In the genomic region with DNA sequence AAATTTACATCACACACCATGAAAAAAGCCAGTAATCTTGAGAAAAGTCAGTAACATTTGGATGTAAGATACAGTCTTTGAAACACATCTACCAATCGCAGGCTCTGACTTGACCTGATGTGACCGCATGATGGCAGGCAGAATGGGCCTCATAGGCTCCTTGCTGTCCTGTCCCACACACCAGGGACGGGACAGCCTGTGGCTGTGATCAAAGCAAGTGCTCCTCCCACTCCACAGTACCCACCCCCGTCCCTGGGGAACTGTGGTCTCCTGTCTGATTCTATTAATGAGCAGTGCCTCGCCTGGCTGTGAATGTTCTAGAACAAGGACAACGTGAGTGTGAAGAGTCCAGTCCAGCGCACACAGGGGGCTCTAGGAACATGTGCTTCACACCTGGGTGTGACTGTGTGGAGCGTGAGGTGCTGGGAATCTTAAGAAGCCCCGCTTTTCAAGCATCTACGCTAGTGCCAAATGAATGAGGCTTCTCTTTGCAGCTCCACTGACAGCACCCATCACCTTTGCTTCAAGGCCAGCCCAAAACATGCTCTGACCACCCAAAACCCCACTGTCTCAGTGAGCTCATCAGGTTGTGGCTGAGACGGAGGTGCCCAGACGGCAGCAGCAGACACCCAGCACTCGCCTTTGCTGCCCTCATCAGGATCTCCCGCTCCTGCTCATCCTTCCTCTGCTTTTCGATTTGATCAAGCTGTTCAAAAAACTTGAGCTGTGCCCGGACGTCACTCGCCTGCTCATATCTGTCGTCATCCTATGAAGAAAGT, we compare ENCODE assay signal across 25 cellular contexts.
DNase-seq lines count a peak whose midpoint lies in the region; ATAC-seq, FAIRE-seq and TF ChIP-seq lines count a peak whose summit lies in the region.
"Had no signal": no experiment of that assay in that cellular context is flagged by ENCODE, and none has a peak within 500 bp of the region (broad histone marks: within the 10 kb centered on the region; RNA-seq: fewer than 3 reads in every experiment).

No MANE protein-coding gene starts in this region.

- BruUV-seq in GM12878 (replicated peaks; lab: Mats Ljungman, UMichigan), result no TSS peak

- no peak for DNase-seq in activated T-cell treated with anti-CD3 and anti-CD28 coated beads, Interleukin-2, amount 50 U/mL, for 24 hours
- DNase-seq in activated T-cell treated with anti-CD3 and anti-CD28 coated beads, Interleukin-2, amount 50 U/mL, for 72 hours, result no peak
- DNase-seq in LHCN-M2 (ENCODE audit: low read depth), result peak; percentile 8
- DNase-seq in GM12878 (ENCODE audit: low read depth, low spot score), result no peak
- DNase-seq in NCI-H524 treated with DMSO at 0.1 percent for 48 hours (lab: John Stamatoyannopoulos, UW), result no peak
- DNase-seq in stimulated activated CD4-positive, alpha-beta T cell treated with anti-CD3 and anti-CD28 coated beads, Interleukin-1b, Interleukin-23, amount 100 ng/mL, for 48 hours, result no peak
- no peak for DNase-seq in HuH-7 (ENCODE audit: low spot score)
- DNase-seq: 8988T, GDM1, H9, IMR-90, NCI-H1694, NCI-H2081, NCI-H2171, NCI-H345, NCI-H524, NCI-H82, Peyer's patch, SW 1271 had no signal

- RAD21 ChIA-PET in GM12878 (lab: Charles Lee; ENCODE audit: unreplicated experiment), result no interaction called here

- peaks cover 94% of the 10 kb centered on the region for H3K36me3 Mint-ChIP-seq in activated T-cell treated with anti-CD3 and anti-CD28 coated beads, Interleukin-2, amount 50 U/mL, for 24 hours (ENCODE audit: low read depth)
- H3K36me3 Mint-ChIP-seq in activated T-cell treated with anti-CD3 and anti-CD28 coated beads, Interleukin-2, amount 50 U/mL, for 72 hours (ENCODE audit: insufficient read depth in 2 of 2), result peaks cover 4 to 26% of the 10 kb centered on the region in 2 donors
- peaks cover 87% of the 10 kb centered on the region for H3K36me3 Mint-ChIP-seq in stimulated activated memory B cell treated with anti-CD40 and anti-IgM and Interleukin-4, amounts not matched to agents 10 μg/mL and 1 μg/mL and 100 μg/mL, for 72 hours

- no peaks in the 10 kb centered on the region for H3K27me3 ChIP-seq in GM12878 (replicated peaks in 1 of 2; ENCODE audit: control insufficient read depth in 2 of 2, insufficient read depth in 2 of 2, low read length in 1 of 2)
- H3K27me3 ChIP-seq: Peyer's patch had no signal

- no peaks in the 10 kb centered on the region for H3K4me1 Mint-ChIP-seq in activated T-cell treated with anti-CD3 and anti-CD28 coated beads, Interleukin-2, amount 50 U/mL, for 24 hours (ENCODE audit: low read depth)
- H3K4me1 Mint-ChIP-seq in activated T-cell treated with anti-CD3 and anti-CD28 coated beads, Interleukin-2, amount 50 U/mL, for 72 hours (ENCODE audit: low read depth), result no peaks in the 10 kb centered on the region
- peaks cover 10% of the 10 kb centered on the region for H3K4me1 Mint-ChIP-seq in stimulated activated memory B cell treated with anti-CD40 and anti-IgM and Interleukin-4, amounts not matched to agents 10 μg/mL and 1 μg/mL and 100 μg/mL, for 72 hours
- H3K4me1 Mint-ChIP-seq: CD14-positive monocyte, H9 had no signal

- TF ChIP-seq RAD21 in GM12878 (IDR thresholded peaks at IDR 0.05; ENCODE audit: insufficient read depth, low read depth, low read length), result no peak

- peaks cover 20% of the 10 kb centered on the region in 2 experiments; a peak in 3 of 4 replicates for H3K36me3 ChIP-seq in GM12878 (ENCODE audit: control insufficient read depth in 2 of 2, insufficient read depth in 2 of 2, low read length in 1 of 2)

- H3K4me3 Mint-ChIP-seq in activated T-cell treated with anti-CD3 and anti-CD28 coated beads, Interleukin-2, amount 50 U/mL, for 24 hours, result no peak overlapping the region
- no peak overlapping the region for H3K4me3 Mint-ChIP-seq in activated T-cell treated with anti-CD3 and anti-CD28 coated beads, Interleukin-2, amount 50 U/mL, for 72 hours
- no peak overlapping the region for H3K4me3 Mint-ChIP-seq in stimulated activated memory B cell treated with anti-CD40 and anti-IgM and Interleukin-4, amounts not matched to agents 10 μg/mL and 1 μg/mL and 100 μg/mL, for 72 hours
- H3K4me3 Mint-ChIP-seq: H9 had no signal

- TF ChIP-seq POLR2A in GM12878 (IDR thresholded peaks at IDR 0.05; ENCODE audit: low read depth, low read length), result no peak

- WGBS in GM12878 (ENCODE audit: insufficient coverage, insufficient replicate concordance, low lambda C conversion rate, missing lambda C conversion rate), result 77% methylated on average over 19 of the region's 19 CpGs

- no peak for TF ChIP-seq EP300 in GM12878 (IDR thresholded peaks at IDR 0.05; ENCODE audit: borderline replicate concordance in 1 of 2, control insufficient read depth in 1 of 2, low read depth in 2 of 2, low read length in 2 of 2)

- H3K27ac Mint-ChIP-seq in activated T-cell treated with anti-CD3 and anti-CD28 coated beads, Interleukin-2, amount 50 U/mL, for 24 hours, result peak overlapping the region; percentile 34
- no peak overlapping the region for H3K27ac Mint-ChIP-seq in activated T-cell treated with anti-CD3 and anti-CD28 coated beads, Interleukin-2, amount 50 U/mL, for 72 hours
- no peak overlapping the region for H3K27ac Mint-ChIP-seq in stimulated activated memory B cell treated with anti-CD40 and anti-IgM and Interleukin-4, amounts not matched to agents 10 μg/mL and 1 μg/mL and 100 μg/mL, for 72 hours

- no peaks in the 10 kb centered on the region for H3K4me1 ChIP-seq in GM12878 (ENCODE audit: control insufficient read depth, insufficient read depth, low read length)
- H3K4me1 ChIP-seq: Peyer's patch had no signal

- SMC1A ChIA-PET in GM12878 (lab: Charles Lee; ENCODE audit: uncharacterized antibody, unreplicated experiment), result no interaction called here

- no peak for ATAC-seq in activated T-cell treated with anti-CD3 and anti-CD28 coated beads, Interleukin-2, amount 50 U/mL, for 72 hours (replicated peaks in 1 of 2)
- ATAC-seq in GM12878, result no peak; the same call in 2 of the 3 replicates
- peak; percentile 61 for ATAC-seq in stimulated activated memory B cell treated with anti-CD40 and anti-IgM and Interleukin-4, amounts not matched to agents 10 μg/mL and 1 μg/mL and 100 μg/mL, for 72 hours
- ATAC-seq: Right ventricle myocardium inferior had no signal

- H3K9me3 ChIP-seq in GM12878 (replicated peaks; ENCODE audit: control insufficient read depth, insufficient read depth, low read length), result no peaks in the 10 kb centered on the region
- H3K9me3 ChIP-seq: Peyer's patch had no signal

- no peak overlapping the region for H3K9ac ChIP-seq in GM12878 (ENCODE audit: control insufficient read depth, insufficient read depth, low read length)
- H3K9ac ChIP-seq: KMS-11 had no signal

- no peak overlapping the region for H3K4me3 ChIP-seq in GM12878
- H3K4me3 ChIP-seq: Peyer's patch had no signal

- no peak for FAIRE-seq in GM12878 (lab: Jason Lieb, UNC)
- FAIRE-seq: GM19239 had no signal

- no peak overlapping the region for H2AFZ ChIP-seq in GM12878 (ENCODE audit: control insufficient read depth, low read depth, low read length)

- no peaks in the 10 kb centered on the region for H3K27me3 Mint-ChIP-seq in activated T-cell treated with anti-CD3 and anti-CD28 coated beads, Interleukin-2, amount 50 U/mL, for 24 hours
- no peaks in the 10 kb centered on the region for H3K27me3 Mint-ChIP-seq in activated T-cell treated with anti-CD3 and anti-CD28 coated beads, Interleukin-2, amount 50 U/mL, for 72 hours (ENCODE audit: low read depth)
- H3K27me3 Mint-ChIP-seq in stimulated activated memory B cell treated with anti-CD40 and anti-IgM and Interleukin-4, amounts not matched to agents 10 μg/mL and 1 μg/mL and 100 μg/mL, for 72 hours, result no peaks in the 10 kb centered on the region

- H3K9me3 Mint-ChIP-seq in activated T-cell treated with anti-CD3 and anti-CD28 coated beads, Interleukin-2, amount 50 U/mL, for 24 hours, result no peaks in the 10 kb centered on the region
- no peaks in the 10 kb centered on the region for H3K9me3 Mint-ChIP-seq in activated T-cell treated with anti-CD3 and anti-CD28 coated beads, Interleukin-2, amount 50 U/mL, for 72 hours
- H3K9me3 Mint-ChIP-seq in stimulated activated memory B cell treated with anti-CD40 and anti-IgM and Interleukin-4, amounts not matched to agents 10 μg/mL and 1 μg/mL and 100 μg/mL, for 72 hours, result no peaks in the 10 kb centered on the region
- H3K9me3 Mint-ChIP-seq: H9 had no signal

- intact Hi-C loops in GM12878 (cut with micrococcal nuclease; ENCODE audit: unreplicated experiment), result no loop called here

- in situ Hi-C loops in GM12878 (cut with MboI), result no loop called here

- H3K4me2 ChIP-seq in GM12878 (ENCODE audit: control insufficient read depth, insufficient read depth), result no peak overlapping the region
- H3K4me2 ChIP-seq: KMS-11 had no signal

- H3K27ac ChIP-seq in GM12878 (ENCODE audit: control insufficient read depth, insufficient read depth), result no peak overlapping the region
- H3K27ac ChIP-seq: HL-60, KMS-11, Peyer's patch had no signal

- no peaks in the 10 kb centered on the region for H3K79me2 ChIP-seq in GM12878 (ENCODE audit: control insufficient read depth, insufficient read depth, low read length)

- no peak for TF ChIP-seq CTCF in GM12878 (IDR thresholded peaks at IDR 0.05 in 2 of 3, conservative IDR thresholded peaks at IDR 0.05 in 1 of 3; ENCODE audit: control insufficient read depth in 2 of 3, extremely low read depth in 1 of 3, insufficient read depth in 1 of 3, low read depth in 3 of 3, low read length in 3 of 3)

- H4K20me1 ChIP-seq in GM12878 (ENCODE audit: control insufficient read depth, insufficient read depth), result no peaks in the 10 kb centered on the region; the same call in 1 of the 2 replicates

- POLR2A ChIA-PET in GM12878 (lab: Charles Lee), result no interaction called here

- CTCF ChIA-PET in GM12878 (lab: Yijun Ruan, JAX), result no interaction called here

TF ChIP-seq in GM12878, 131 proteins besides CTCF, POLR2A, EP300 and RAD21:
- TF ChIP-seq IRF4 (IDR thresholded peaks at IDR 0.05; ENCODE audit: low read depth, low read length), result no peak
- peak; percentile 42 for TF ChIP-seq MEF2B (IDR thresholded peaks at IDR 0.05; ENCODE audit: partially characterized antibody, poor library complexity, severe bottlenecking)
- TF ChIP-seq FOXM1 (IDR thresholded peaks at IDR 0.05; ENCODE audit: low read depth, low read length), result no peak
- no peak for TF ChIP-seq EED (IDR thresholded peaks at IDR 0.05; ENCODE audit: low read depth)
- TF ChIP-seq NFIC (IDR thresholded peaks at IDR 0.05; ENCODE audit: low read depth, low read length), result no peak
- TF ChIP-seq CHD4 (IDR thresholded peaks at IDR 0.05), result no peak
